Comparison of ENCODE assay signal across 18 cellular contexts in genomic region chr20:30815577-30816181, GRCh38.
DNase-seq lines count a peak whose midpoint lies in the region; ATAC-seq lines count a peak whose summit lies in the region.
"Had no signal": no experiment of that assay in that cellular context is flagged by ENCODE, and none has a peak within 500 bp of the region (broad histone marks: within the 10 kb centered on the region; RNA-seq: fewer than 3 reads in every experiment).

No MANE protein-coding gene starts in this region.

- no peaks in the 10 kb centered on the region for H3K4me1 Mint-ChIP-seq in activated naive CD4-positive, alpha-beta T cell treated with anti-CD3 and anti-CD28 coated beads, Interleukin-2, amount 10 ng/mL, durations not matched to agents 7 days and 5 days
- H3K4me1 Mint-ChIP-seq in stimulated activated effector memory CD8-positive, alpha-beta T cell treated with anti-CD3 and anti-CD28 coated beads, Interleukin-12 subunit alpha, Interleukin-12 subunit beta, amount 100 ng/mL, for 72 hours: no peaks in the 10 kb centered on the region

- H3K4me3 ChIP-seq in right cardiac atrium (ENCODE audit: low read length): no peak overlapping the region
- H3K4me3 ChIP-seq: A549 had no signal

- ATAC-seq in right cardiac atrium (peak; percentile 38 to 48), GM19023 (IDR thresholded peaks at IDR 0.05; ENCODE audit: unreplicated experiment) (no peak), HG02678 (IDR thresholded peaks at IDR 0.05; ENCODE audit: unreplicated experiment) (no peak)
- peak; percentile 27 for ATAC-seq in stimulated activated effector memory CD8-positive, alpha-beta T cell treated with anti-CD3 and anti-CD28 coated beads, Interleukin-12 subunit alpha, Interleukin-12 subunit beta, amount 100 ng/mL, for 72 hours
- ATAC-seq: A549; activated CD8-positive, alpha-beta T cell treated with anti-CD3 and anti-CD28 coated beads, Interleukin-2, amount 10 ng/mL, durations not matched to agents 7 days and 5 days; activated naive CD4-positive, alpha-beta T cell treated with anti-CD3 and anti-CD28 coated beads, Interleukin-2, amount 50 U/mL, for 72 hours had no signal

- intact Hi-C loops in right cardiac atrium (cut with DNase I): no loop called here

- no peak for DNase-seq in activated naive CD4-positive, alpha-beta T cell treated with anti-CD3 and anti-CD28 coated beads, Interleukin-2, amount 10 ng/mL, durations not matched to agents 7 days and 5 days
- no peak for DNase-seq in activated naive CD4-positive, alpha-beta T cell treated with Interleukin-2 at 50 U/mL for 16 hours
- DNase-seq in RPMI8226 (peak; percentile 8), right cardiac atrium (peak in 2 of 3 donors; percentile 33 to 64), T-helper 1 cell (no peak)
- DNase-seq in stimulated activated effector memory CD8-positive, alpha-beta T cell treated with anti-CD3 and anti-CD28 coated beads, Interleukin-12 subunit alpha, Interleukin-12 subunit beta, amount 100 ng/mL, for 72 hours (ENCODE audit: low spot score in 2 of 2): no peak
- DNase-seq: activated CD8-positive, alpha-beta T cell treated with anti-CD3 and anti-CD28 coated beads, Interleukin-2, amount 10 ng/mL, durations not matched to agents 7 days and 5 days; activated T-cell treated with anti-CD3 and anti-CD28 coated beads, Interleukin-2, amount 50 U/mL, for 24 hours; mammary epithelial cell; NCI-H1417 treated with DMSO at 0.1 percent for 48 hours; stimulated activated CD4-positive, alpha-beta T cell treated with anti-CD3 and anti-CD28 coated beads, Interleukin-2, amount 100 ng/mL, for 48 hours had no signal

- H3K9me3 Mint-ChIP-seq in activated naive CD4-positive, alpha-beta T cell treated with anti-CD3 and anti-CD28 coated beads, Interleukin-2, amount 10 ng/mL, durations not matched to agents 7 days and 5 days: peaks cover 23% of the 10 kb centered on the region
- H3K9me3 Mint-ChIP-seq in stimulated activated effector memory CD8-positive, alpha-beta T cell treated with anti-CD3 and anti-CD28 coated beads, Interleukin-12 subunit alpha, Interleukin-12 subunit beta, amount 100 ng/mL, for 72 hours: peaks cover 9% of the 10 kb centered on the region

- H3K4me3 Mint-ChIP-seq in activated naive CD4-positive, alpha-beta T cell treated with anti-CD3 and anti-CD28 coated beads, Interleukin-2, amount 10 ng/mL, durations not matched to agents 7 days and 5 days: no peak overlapping the region
- no peak overlapping the region for H3K4me3 Mint-ChIP-seq in stimulated activated effector memory CD8-positive, alpha-beta T cell treated with anti-CD3 and anti-CD28 coated beads, Interleukin-12 subunit alpha, Interleukin-12 subunit beta, amount 100 ng/mL, for 72 hours
- H3K4me3 Mint-ChIP-seq: activated CD8-positive, alpha-beta T cell treated with anti-CD3 and anti-CD28 coated beads, Interleukin-2, amount 10 ng/mL, durations not matched to agents 7 days and 5 days; activated T-cell treated with anti-CD3 and anti-CD28 coated beads, Interleukin-2, amount 50 U/mL, for 24 hours had no signal

- H3K36me3 Mint-ChIP-seq in activated naive CD4-positive, alpha-beta T cell treated with anti-CD3 and anti-CD28 coated beads, Interleukin-2, amount 10 ng/mL, durations not matched to agents 7 days and 5 days: peaks cover 3% of the 10 kb centered on the region
- no peaks in the 10 kb centered on the region for H3K36me3 Mint-ChIP-seq in stimulated activated effector memory CD8-positive, alpha-beta T cell treated with anti-CD3 and anti-CD28 coated beads, Interleukin-12 subunit alpha, Interleukin-12 subunit beta, amount 100 ng/mL, for 72 hours

- peaks cover 13% of the 10 kb centered on the region for H3K27me3 Mint-ChIP-seq in activated naive CD4-positive, alpha-beta T cell treated with anti-CD3 and anti-CD28 coated beads, Interleukin-2, amount 10 ng/mL, durations not matched to agents 7 days and 5 days
- H3K27me3 Mint-ChIP-seq: activated T-cell treated with anti-CD3 and anti-CD28 coated beads, Interleukin-2, amount 50 U/mL, for 24 hours had no signal

- H3K4me1 ChIP-seq in right cardiac atrium (ENCODE audit: control insufficient read depth, insufficient read depth, low read length): no peaks in the 10 kb centered on the region
- H3K4me1 ChIP-seq: A549; BLaER1 treated with 17β-estradiol and CSF1 and Interleukin-3, amounts not matched to agents 10 nM and 100 nM had no signal

- WGBS in right cardiac atrium: 78% methylated on average over 38 of the region's 38 CpGs

- no peaks in the 10 kb centered on the region for H3K27me3 ChIP-seq in right cardiac atrium (ENCODE audit: control insufficient read depth, insufficient read depth)
- H3K27me3 ChIP-seq: BLaER1 treated with 17β-estradiol and CSF1 and Interleukin-3, amounts not matched to agents 10 nM and 100 nM had no signal

- CTCF ChIA-PET in activated naive CD4-positive, alpha-beta T cell treated with anti-CD3 and anti-CD28 coated beads, Interleukin-2, amount 10 ng/mL, durations not matched to agents 7 days and 5 days (lab: Charles Lee): no interaction called here

- H3K9me3 ChIP-seq in right cardiac atrium (ENCODE audit: control insufficient read depth, low read length): no peaks in the 10 kb centered on the region

- no peak overlapping the region for H3K27ac ChIP-seq in right cardiac atrium (ENCODE audit: low read length)
- H3K27ac ChIP-seq: A549; BLaER1 treated with 17β-estradiol and CSF1 and Interleukin-3, amounts not matched to agents 10 nM and 100 nM; skin epidermis had no signal

- H3K27ac Mint-ChIP-seq in activated naive CD4-positive, alpha-beta T cell treated with anti-CD3 and anti-CD28 coated beads, Interleukin-2, amount 10 ng/mL, durations not matched to agents 7 days and 5 days: peak overlapping the region; percentile 76
- no peak overlapping the region for H3K27ac Mint-ChIP-seq in stimulated activated effector memory CD8-positive, alpha-beta T cell treated with anti-CD3 and anti-CD28 coated beads, Interleukin-12 subunit alpha, Interleukin-12 subunit beta, amount 100 ng/mL, for 72 hours
- H3K27ac Mint-ChIP-seq: activated CD8-positive, alpha-beta T cell treated with anti-CD3 and anti-CD28 coated beads, Interleukin-2, amount 10 ng/mL, durations not matched to agents 7 days and 5 days; activated naive CD4-positive, alpha-beta T cell treated with anti-CD3 and anti-CD28 coated beads, Interleukin-2, amount 50 U/mL, for 72 hours; activated T-cell treated with anti-CD3 and anti-CD28 coated beads, Interleukin-2, amount 50 U/mL, for 24 hours; naive thymus-derived CD8-positive, alpha-beta T cell had no signal

Comparison
In these comparisons a context has a peak if more than half of its experiments do, and no peak if none do; other contexts are left out.
1. DNase-seq: peak in RPMI8226 (single experiment) and right cardiac atrium (2 of 3); none in activated naive CD4-positive, alpha-beta T cell treated with anti-CD3 and anti-CD28 coated beads, Interleukin-2, amount 10 ng/mL, durations not matched to agents 7 days and 5 days (single experiment), activated naive CD4-positive, alpha-beta T cell treated with Interleukin-2 at 50 U/mL for 16 hours (single experiment), stimulated activated effector memory CD8-positive, alpha-beta T cell treated with anti-CD3 and anti-CD28 coated beads, Interleukin-12 subunit alpha, Interleukin-12 subunit beta, amount 100 ng/mL, for 72 hours (0 of 2) and T-helper 1 cell (0 of 5).
2. ATAC-seq: peak in right cardiac atrium (2 of 2) and stimulated activated effector memory CD8-positive, alpha-beta T cell treated with anti-CD3 and anti-CD28 coated beads, Interleukin-12 subunit alpha, Interleukin-12 subunit beta, amount 100 ng/mL, for 72 hours (single experiment); none in GM19023 (single experiment) and HG02678 (single experiment).